In genomic region chr3:126959921-126960603, GRCh38 we compare ENCODE assay signal across 9 cellular contexts. TPM values are rescaled to one million over a fixed set of nuclear protein-coding genes. Genes with fewer than 3 reads are reported as not detected.
DNase-seq lines count a peak whose midpoint lies in the region; ATAC-seq, FAIRE-seq and TF ChIP-seq lines count a peak whose summit lies in the region.
"Had no signal": no experiment of that assay in that cellular context is flagged by ENCODE, and none has a peak within 500 bp of the region (broad histone marks: within the 10 kb centered on the region; RNA-seq: fewer than 3 reads in every experiment).

No MANE protein-coding gene starts in this region.

- peak; percentile 77 to 90 for ATAC-seq in A549
- ATAC-seq in GM19035 (IDR thresholded peaks at IDR 0.05; ENCODE audit: unreplicated experiment): no peak
- no peak for ATAC-seq in activated CD4-positive, alpha-beta T cell treated with anti-CD3 and anti-CD28 coated beads for 36 hours

- H3K36me3 Mint-ChIP-seq in astrocyte (ENCODE audit: low read depth, unreplicated experiment): peaks cover 12% of the 10 kb centered on the region
- H3K36me3 Mint-ChIP-seq in activated CD4-positive, alpha-beta T cell treated with anti-CD3 and anti-CD28 coated beads, Interleukin-2, amount 10 ng/mL, durations not matched to agents 24 days and 14 days (ENCODE audit: low read depth): no peaks in the 10 kb centered on the region
- no peaks in the 10 kb centered on the region for H3K36me3 Mint-ChIP-seq in activated CD4-positive, alpha-beta T cell treated with anti-CD3 and anti-CD28 coated beads for 36 hours (ENCODE audit: low read depth)

- POLR2A ChIA-PET in A549 (lab: Yijun Ruan, JAX): no interaction called here
- POLR2A ChIA-PET in activated CD4-positive, alpha-beta T cell treated with anti-CD3 and anti-CD28 coated beads for 36 hours (lab: Charles Lee): no interaction called here

- peak overlapping the region; percentile 92 for H2AFZ ChIP-seq in astrocyte (ENCODE audit: low read depth, low read length)

- no peaks in the 10 kb centered on the region for H3K79me2 ChIP-seq in astrocyte (ENCODE audit: insufficient read depth, low read length)

- peaks cover 18% of the 10 kb centered on the region for H3K4me1 ChIP-seq in A549
- H3K4me1 ChIP-seq in astrocyte (ENCODE audit: insufficient read depth, low read length): peaks cover 10% of the 10 kb centered on the region

- intact Hi-C loops in activated CD4-positive, alpha-beta T cell treated with anti-CD3 and anti-CD28 coated beads, Interleukin-2, amount 10 ng/mL, durations not matched to agents 24 days and 14 days (cut with micrococcal nuclease): no loop called here
- intact Hi-C loops in activated CD4-positive, alpha-beta T cell treated with anti-CD3 and anti-CD28 coated beads for 36 hours (cut with DNase I, micrococcal nuclease): no loop called here

- H3K27me3 ChIP-seq in H7 (ENCODE audit: control insufficient read depth, insufficient read depth, low read length): no peaks in the 10 kb centered on the region
- no peaks in the 10 kb centered on the region for H3K27me3 ChIP-seq in astrocyte (ENCODE audit: insufficient read depth, low read length)

- WGBS in A549 (ENCODE audit: missing lambda C conversion rate): 52% methylated on average over 12 of the region's 17 CpGs

- no peak for TF ChIP-seq POLR2A in A549 (IDR thresholded peaks at IDR 0.05; ENCODE audit: low read length)

- CTCF ChIA-PET in A549 (lab: Yijun Ruan, JAX): interaction anchor here (0.6 to 4.6 kb wide), 6 partner anchors 21 to 561 kb away, joined by 3 to 39 read pairs (median 3); partner anchors contain the start of gene PLXNA1
- CTCF ChIA-PET in activated CD4-positive, alpha-beta T cell treated with anti-CD3 and anti-CD28 coated beads for 36 hours (lab: Charles Lee): no interaction called here

- H3K27ac ChIP-seq in A549 (peak overlapping the region; percentile 45 to 73; a peak in 3 of 6 replicates), astrocyte (ENCODE audit: low read depth, low read length) (no peak overlapping the region)

- H3K4me3 ChIP-seq in A549 (no peak overlapping the region), H7 (ENCODE audit: insufficient read depth, low read depth, low read length) (no peak overlapping the region), astrocyte (ENCODE audit: insufficient read depth, low read depth, low read length) (no peak overlapping the region)
- H3K4me3 ChIP-seq: coronary artery had no signal

- DNase-seq in A549 (ENCODE audit: low read depth in 1 of 2, low spot score in 1 of 2) (peak; percentile 49 to 53), H7 (peak; percentile 79), astrocyte (ENCODE audit: low read depth) (peak; percentile 54), iris pigment epithelial cell (ENCODE audit: low read depth) (peak; percentile 71), GM19238 (ENCODE audit: insufficient read length, low spot score) (no peak)
- DNase-seq in activated CD4-positive, alpha-beta T cell treated with anti-CD3 and anti-CD28 coated beads, Interleukin-2, amount 10 ng/mL, durations not matched to agents 24 days and 14 days: no peak
- no peak for DNase-seq in activated CD4-positive, alpha-beta T cell treated with anti-CD3 and anti-CD28 coated beads for 36 hours

- H3K4me3 Mint-ChIP-seq in astrocyte (ENCODE audit: unreplicated experiment): no peak overlapping the region
- no peak overlapping the region for H3K4me3 Mint-ChIP-seq in activated CD4-positive, alpha-beta T cell treated with anti-CD3 and anti-CD28 coated beads, Interleukin-2, amount 10 ng/mL, durations not matched to agents 24 days and 14 days
- no peak overlapping the region for H3K4me3 Mint-ChIP-seq in activated CD4-positive, alpha-beta T cell treated with anti-CD3 and anti-CD28 coated beads for 36 hours

- TF ChIP-seq EP300 in A549 (IDR thresholded peaks at IDR 0.05): no peak

- H3K9me3 ChIP-seq in A549: no peaks in the 10 kb centered on the region
- no peaks in the 10 kb centered on the region for H3K9me3 ChIP-seq in astrocyte (ENCODE audit: insufficient read depth, low read depth, low read length)

- H3K36me3 ChIP-seq in H7 (replicated peaks; ENCODE audit: control insufficient read depth, insufficient read depth, low read length): no peaks in the 10 kb centered on the region
- H3K36me3 ChIP-seq in astrocyte (ENCODE audit: insufficient read depth, low read length): no peaks in the 10 kb centered on the region

- H4K20me1 ChIP-seq in astrocyte (ENCODE audit: insufficient read depth, low read length): no peaks in the 10 kb centered on the region

- H3K4me2 ChIP-seq in A549 (peak overlapping the region; percentile 37; the same call in 2 of the 3 replicates), astrocyte (ENCODE audit: low read length) (peak overlapping the region; percentile 52)

- H3K27me3 Mint-ChIP-seq in astrocyte (ENCODE audit: low read depth, unreplicated experiment): peaks cover 18% of the 10 kb centered on the region
- H3K27me3 Mint-ChIP-seq in activated CD4-positive, alpha-beta T cell treated with anti-CD3 and anti-CD28 coated beads, Interleukin-2, amount 10 ng/mL, durations not matched to agents 24 days and 14 days: no peaks in the 10 kb centered on the region
- no peaks in the 10 kb centered on the region for H3K27me3 Mint-ChIP-seq in activated CD4-positive, alpha-beta T cell treated with anti-CD3 and anti-CD28 coated beads for 36 hours

- no peaks in the 10 kb centered on the region for H3K9me3 Mint-ChIP-seq in astrocyte (ENCODE audit: unreplicated experiment)
- H3K9me3 Mint-ChIP-seq in activated CD4-positive, alpha-beta T cell treated with anti-CD3 and anti-CD28 coated beads, Interleukin-2, amount 10 ng/mL, durations not matched to agents 24 days and 14 days: no peaks in the 10 kb centered on the region
- H3K9me3 Mint-ChIP-seq in activated CD4-positive, alpha-beta T cell treated with anti-CD3 and anti-CD28 coated beads for 36 hours (ENCODE audit: low read depth): no peaks in the 10 kb centered on the region

- H3K27ac Mint-ChIP-seq in astrocyte (ENCODE audit: unreplicated experiment): no peak overlapping the region
- no peak overlapping the region for H3K27ac Mint-ChIP-seq in activated CD4-positive, alpha-beta T cell treated with anti-CD3 and anti-CD28 coated beads, Interleukin-2, amount 10 ng/mL, durations not matched to agents 24 days and 14 days
- no peak overlapping the region for H3K27ac Mint-ChIP-seq in activated CD4-positive, alpha-beta T cell treated with anti-CD3 and anti-CD28 coated beads for 36 hours

- FAIRE-seq in A549 (lab: Jason Lieb, UNC) (no peak), astrocyte (lab: Jason Lieb, UNC) (no peak)

- peak overlapping the region; percentile 41 for H3K9ac ChIP-seq in astrocyte (ENCODE audit: low read length)

- H3K4me1 Mint-ChIP-seq in astrocyte (ENCODE audit: low read depth, unreplicated experiment): peaks cover 4% of the 10 kb centered on the region
- H3K4me1 Mint-ChIP-seq in activated CD4-positive, alpha-beta T cell treated with anti-CD3 and anti-CD28 coated beads, Interleukin-2, amount 10 ng/mL, durations not matched to agents 24 days and 14 days: peaks cover 2% of the 10 kb centered on the region
- H3K4me1 Mint-ChIP-seq in activated CD4-positive, alpha-beta T cell treated with anti-CD3 and anti-CD28 coated beads for 36 hours: no peaks in the 10 kb centered on the region

- TF ChIP-seq RAD21 in A549 (conservative IDR thresholded peaks at IDR 0.05 in 1 of 2, IDR thresholded peaks at IDR 0.05 in 1 of 2): peak in 1 of 2 experiments; percentile 49; a peak in 4 of 5 replicates

- TF ChIP-seq CTCF in A549 (IDR thresholded peaks at IDR 0.05) (no peak; the same call in 2 of the 3 replicates), astrocyte (IDR thresholded peaks at IDR 0.05; ENCODE audit: insufficient read depth, low read depth, low read length) (peak; percentile 49)

TF ChIP-seq in A549, 52 proteins besides CTCF, POLR2A, EP300 and RAD21:
- peak; percentile 31; the same call in 2 of the 3 replicates for TF ChIP-seq SMC3 (IDR thresholded peaks at IDR 0.05)
- TF ChIP-seq MAX (IDR thresholded peaks at IDR 0.05): peak; percentile 86
- no peak for TF ChIP-seq KDM1A (IDR thresholded peaks at IDR 0.05; ENCODE audit: low read depth)
- no peak for TF ChIP-seq TP53 (CRISPR knock-in tag; IDR thresholded peaks at IDR 0.05)

RNA-seq across cellular contexts. Expression of gene PLXNA1, which starts 22.9 kb away (rescaled TPM):
- polyA plus RNA-seq in A549 (2011; rRNA removed) (9.1 and 10.9 TPM in 2 replicates), A549 (2017; fragmentation: RNase III; extraction: RNeasy Plus Mini Kit Qiagen cat#74134 plus additional on column Dnase treatment) (12.8 to 17.5 TPM (median 16.3 TPM) in 3 replicates)
- polyA plus RNA-seq in A549 (2012; cell fraction: cytosol; rRNA removed): 21.6 and 30.9 TPM in 2 replicates
- polyA plus RNA-seq in A549 (2012; cell fraction: nucleus; rRNA removed): 74.7 and 111 TPM in 2 replicates
- 14.6 and 24.9 TPM in 2 replicates for polyA minus RNA-seq in A549 (2011; rRNA and poly(A)+ RNA removed)
- total RNA-seq in H7 (2014; rRNA removed; shearing (Covaris generic)): 41.9 and 42.7 TPM in 2 replicates
- 63.3 and 64.3 TPM in 2 replicates for total RNA-seq in astrocyte
- total RNA-seq in activated CD4-positive, alpha-beta T cell treated with anti-CD3 and anti-CD28 coated beads, Interleukin-2, amount 10 ng/mL, durations not matched to agents 24 days and 14 days: 21.3 and 24.0 TPM in 2 replicates
- 1 to 10 TPM; 6.7 to 8.8 TPM for total RNA-seq in activated CD4-positive, alpha-beta T cell treated with anti-CD3 and anti-CD28 coated beads for 36 hours

Comparison
In these comparisons a context has a peak if more than half of its experiments do, and no peak if none do; other contexts are left out.
1. ATAC-seq: peak in A549 (2 of 2); none in GM19035 (single experiment) and activated CD4-positive, alpha-beta T cell treated with anti-CD3 and anti-CD28 coated beads for 36 hours (single experiment).
2. DNase-seq: peak in A549 (2 of 2), H7 (single experiment), astrocyte (single experiment) and iris pigment epithelial cell (single experiment); none in activated CD4-positive, alpha-beta T cell treated with anti-CD3 and anti-CD28 coated beads, Interleukin-2, amount 10 ng/mL, durations not matched to agents 24 days and 14 days (single experiment), activated CD4-positive, alpha-beta T cell treated with anti-CD3 and anti-CD28 coated beads for 36 hours (single experiment) and GM19238 (single experiment).